ENCODE assay signal across 1 cellular context in the genomic region with DNA sequence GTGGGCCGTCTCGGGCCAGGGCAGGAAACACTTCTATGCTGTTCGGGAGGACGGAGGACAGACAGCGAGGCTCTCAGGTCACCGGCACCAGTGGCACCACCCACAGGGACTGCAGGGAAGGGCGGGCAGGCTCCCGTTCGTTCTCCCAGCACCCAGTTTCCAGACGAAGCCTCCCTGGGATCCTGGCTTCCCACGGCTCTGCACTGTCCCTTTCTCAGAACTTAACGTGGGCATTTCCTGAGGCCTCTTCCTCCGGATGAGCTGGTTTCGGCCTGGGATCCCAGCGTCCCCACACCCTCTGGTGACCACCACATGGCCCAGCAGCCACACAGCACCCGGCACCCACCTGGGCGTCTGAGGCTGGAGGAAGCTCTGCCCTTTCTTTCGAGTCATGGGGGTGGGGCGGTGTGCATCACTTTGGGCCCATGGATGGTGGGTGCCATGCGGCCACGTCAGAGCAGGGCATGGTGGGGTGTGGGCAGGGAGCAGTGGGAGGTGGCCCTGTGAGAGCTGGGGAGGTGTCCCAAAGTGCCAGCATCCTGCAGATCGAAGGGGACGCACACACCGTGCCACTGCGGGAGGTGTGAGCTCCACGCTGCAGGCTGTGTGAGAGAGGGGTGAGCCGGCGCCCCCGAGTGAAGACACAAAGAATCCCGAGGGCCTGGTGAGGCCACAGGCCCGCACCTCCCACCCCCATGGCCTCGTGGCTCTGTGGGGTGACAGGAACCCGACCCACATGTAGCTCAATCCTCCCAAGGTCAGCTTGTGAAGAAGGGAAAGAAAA.
TF ChIP-seq lines count a peak whose summit lies in the region.

No MANE protein-coding gene starts in this region.

TF ChIP-seq in IMR-90, 13 proteins besides CTCF, POLR2A, EP300 and RAD21:
- TF ChIP-seq CEBPB (IDR thresholded peaks at IDR 0.05; ENCODE audit: low read depth, low read length), result no peak
- no peak for TF ChIP-seq RFX5 (IDR thresholded peaks at IDR 0.05; ENCODE audit: low read depth, low read length)
- no peak for TF ChIP-seq MXI1 (IDR thresholded peaks at IDR 0.05; ENCODE audit: borderline replicate concordance, low read depth, low read length)
